ENCODE assay signal across 17 cellular contexts in genomic region chr10:75611972-75612331, GRCh38.
DNase-seq lines count a peak whose midpoint lies in the region; ATAC-seq and TF ChIP-seq lines count a peak whose summit lies in the region.
"Had no signal": no experiment of that assay in that cellular context is flagged by ENCODE, and none has a peak within 500 bp of the region (broad histone marks: within the 10 kb centered on the region; RNA-seq: fewer than 3 reads in every experiment).

No MANE protein-coding gene starts in this region.

- intact Hi-C loops in left lung (cut with DNase I) (no loop called here), upper lobe of right lung (cut with DNase I) (no loop called here)

- H3K36me3 ChIP-seq in left lung (no peaks in the 10 kb centered on the region), upper lobe of right lung (no peaks in the 10 kb centered on the region)
- H3K36me3 ChIP-seq: cardiac muscle cell had no signal

- no peaks in the 10 kb centered on the region for H3K9me3 ChIP-seq in left lung
- H3K9me3 ChIP-seq in upper lobe of right lung: no peaks in the 10 kb centered on the region

- no peak for DNase-seq in left lung
- DNase-seq in upper lobe of right lung: no peak
- no peak for DNase-seq in GOT3 (lab: John Stamatoyannopoulos, UW)
- no peak for DNase-seq in AML-193 (lab: John Stamatoyannopoulos, UW)
- no peak for DNase-seq in NCI-H1092 treated with DMSO at 0.1 percent for 48 hours (lab: John Stamatoyannopoulos, UW)
- DNase-seq: activated CD4-positive, alpha-beta memory T cell treated with anti-CD3 and anti-CD28 coated beads for 36 hours; activated naive CD8-positive, alpha-beta T cell treated with anti-CD3 and anti-CD28 coated beads, Interleukin-2, amount 50 U/mL, for 24 hours; endodermal cell; foreskin fibroblast; NCI-H510A; PC-3; stimulated activated naive CD4-positive, alpha-beta T cell treated with Interleukin-2 at 50 U/mL for 16 hours had no signal

- TF ChIP-seq CTCF in left lung (IDR thresholded peaks at IDR 0.05) (no peak), upper lobe of right lung (IDR thresholded peaks at IDR 0.05) (no peak)

- H3K4me3 ChIP-seq in left lung (no peak overlapping the region), upper lobe of right lung (no peak overlapping the region)
- H3K4me3 ChIP-seq: cardiac muscle cell had no signal

- H3K27ac ChIP-seq in left lung (peak overlapping the region; percentile 58 to 62), upper lobe of right lung (peak overlapping the region; percentile 45)
- H3K27ac ChIP-seq: C4-2B, cardiac muscle cell, HL-60 had no signal

- H3K4me1 ChIP-seq in left lung: peaks cover 15 to 50% of the 10 kb centered on the region in 2 donors
- peaks cover 26% of the 10 kb centered on the region for H3K4me1 ChIP-seq in upper lobe of right lung

- ATAC-seq in GM21528 (IDR thresholded peaks at IDR 0.05; ENCODE audit: low FRiP score, unreplicated experiment) (peak; percentile 20), HG03571 (IDR thresholded peaks at IDR 0.05; ENCODE audit: unreplicated experiment) (peak; percentile 40), left lung (no peak), upper lobe of right lung (no peak)
- ATAC-seq: activated naive CD8-positive, alpha-beta T cell treated with anti-CD3 and anti-CD28 coated beads, Interleukin-2, amount 50 U/mL, for 24 hours; PC-3 had no signal

- no peaks in the 10 kb centered on the region for H3K27me3 ChIP-seq in left lung
- H3K27me3 ChIP-seq in upper lobe of right lung: no peaks in the 10 kb centered on the region
- H3K27me3 ChIP-seq: cardiac muscle cell had no signal

Comparison
In these comparisons a context has a peak if more than half of its experiments do, and no peak if none do; other contexts are left out.
1. ATAC-seq: peak in GM21528 (single experiment) and HG03571 (single experiment); none in left lung (single experiment) and upper lobe of right lung (single experiment).